In genomic region chr14:60768602-60769001, GRCh38 we compare ENCODE assay signal across 21 cellular contexts. TPM values are rescaled to one million over a fixed set of nuclear protein-coding genes. Genes with fewer than 3 reads are reported as not detected.
A peak's percentile ranks its signal among the peaks of the same experiment; 100 is the strongest.
DNase-seq lines count a peak whose midpoint lies in the region; ATAC-seq and TF ChIP-seq lines count a peak whose summit lies in the region.
"Had no signal": no experiment of that assay in that cellular context is flagged by ENCODE, and none has a peak within 500 bp of the region (broad histone marks: within the 10 kb centered on the region; RNA-seq: fewer than 3 reads in every experiment).

No MANE protein-coding gene starts in this region.

- H3K79me2 ChIP-seq in GM23248 (ENCODE audit: insufficient read depth) (peaks cover 99% of the 10 kb centered on the region), PC-3 (ENCODE audit: low read length) (peaks cover 72% of the 10 kb centered on the region), osteoblast (ENCODE audit: insufficient read depth, low read length) (peaks cover 66% of the 10 kb centered on the region)

- in situ Hi-C loops in GM23248 (cut with MboI), result no loop called here

- intact Hi-C loops in PC-3 (cut with micrococcal nuclease), result no loop called here
- intact Hi-C loops in activated CD4-positive, alpha-beta T cell treated with anti-CD3 and anti-CD28 coated beads for 36 hours (cut with DNase I, micrococcal nuclease), result no loop called here

- H4K20me1 ChIP-seq in GM23248 (ENCODE audit: insufficient read depth), result 0 out of 2 replicates have a peak, but pooled peaks cover 3% of the 10 kb centered on the region
- peaks cover 3% of the 10 kb centered on the region for H4K20me1 ChIP-seq in PC-3 (ENCODE audit: low read length)
- H4K20me1 ChIP-seq in osteoblast (ENCODE audit: insufficient read depth, low read length), result peaks cover 3% of the 10 kb centered on the region

- H3K9me3 ChIP-seq in GM23248 (ENCODE audit: low read depth), result no peaks in the 10 kb centered on the region
- no peaks in the 10 kb centered on the region for H3K9me3 ChIP-seq in PC-3 (ENCODE audit: low read length)
- H3K9me3 ChIP-seq in osteoblast (ENCODE audit: low read depth, low read length), result no peaks in the 10 kb centered on the region

- CTCF ChIA-PET in PC-3 (lab: Charles Lee), result no interaction called here
- CTCF ChIA-PET in activated CD4-positive, alpha-beta T cell treated with anti-CD3 and anti-CD28 coated beads for 36 hours (lab: Charles Lee), result no interaction called here

- no peaks in the 10 kb centered on the region for H3K27me3 ChIP-seq in GM23248 (replicated peaks; ENCODE audit: insufficient read depth)
- H3K27me3 ChIP-seq in PC-3 (ENCODE audit: low read length), result no peaks in the 10 kb centered on the region
- no peaks in the 10 kb centered on the region for H3K27me3 ChIP-seq in osteoblast (ENCODE audit: insufficient read depth, low read length)
- H3K27me3 ChIP-seq: BLaER1 treated with 17β-estradiol and CSF1 and Interleukin-3, amounts not matched to agents 10 nM and 100 nM had no signal

- H3K9ac ChIP-seq in GM23248, result no peak overlapping the region
- no peak overlapping the region for H3K9ac ChIP-seq in PC-3 (ENCODE audit: low read length)
- H3K9ac ChIP-seq: BLaER1 treated with 17β-estradiol and CSF1 and Interleukin-3, amounts not matched to agents 10 nM and 100 nM had no signal

- no peaks in the 10 kb centered on the region for H3K9me2 ChIP-seq in GM23248 (ENCODE audit: insufficient read depth)
- H3K9me2 ChIP-seq in PC-3 (replicated peaks; ENCODE audit: low read length), result no peaks in the 10 kb centered on the region

- H3K4me2 ChIP-seq in GM23248 (ENCODE audit: unreplicated experiment) (no peak overlapping the region), PC-3 (ENCODE audit: low read length) (no peak overlapping the region), osteoblast (ENCODE audit: insufficient read depth, low read length) (no peak overlapping the region)
- H3K4me2 ChIP-seq: BLaER1 treated with 17β-estradiol and CSF1 and Interleukin-3, amounts not matched to agents 10 nM and 100 nM had no signal

- peaks cover 5% of the 10 kb centered on the region for H3K4me1 Mint-ChIP-seq in activated CD4-positive, alpha-beta T cell treated with anti-CD3 and anti-CD28 coated beads for 36 hours

- H3K4me1 ChIP-seq in GM23248 (ENCODE audit: insufficient read depth), result peaks cover 13% of the 10 kb centered on the region
- H3K4me1 ChIP-seq in PC-3 (ENCODE audit: insufficient read depth, low read length), result peaks cover 14% of the 10 kb centered on the region
- H3K4me1 ChIP-seq in osteoblast (ENCODE audit: insufficient read depth, low read length), result no peaks in the 10 kb centered on the region

- no peaks in the 10 kb centered on the region for H3K9me3 Mint-ChIP-seq in activated CD4-positive, alpha-beta T cell treated with anti-CD3 and anti-CD28 coated beads for 36 hours (ENCODE audit: low read depth)
- H3K9me3 Mint-ChIP-seq: CD4-positive, alpha-beta T cell had no signal

- H2AFZ ChIP-seq in GM23248, result no peak overlapping the region
- no peak overlapping the region for H2AFZ ChIP-seq in PC-3 (ENCODE audit: low read length)
- no peak overlapping the region for H2AFZ ChIP-seq in osteoblast (ENCODE audit: low read length)

- POLR2A ChIA-PET in PC-3 (lab: Charles Lee; ENCODE audit: unreplicated experiment), result no interaction called here
- POLR2A ChIA-PET in activated CD4-positive, alpha-beta T cell treated with anti-CD3 and anti-CD28 coated beads for 36 hours (lab: Charles Lee), result no interaction called here

- DNase-seq in GM23248, result peak; percentile 60
- peak; percentile 57 for DNase-seq in PC-3
- no peak for DNase-seq in epithelial cell of prostate (ENCODE audit: low read depth, low spot score)
- peak; percentile 35 for DNase-seq in osteoblast (ENCODE audit: insufficient read length, low spot score, missing footprints)
- DNase-seq in activated CD4-positive, alpha-beta T cell treated with anti-CD3 and anti-CD28 coated beads for 36 hours, result no peak
- no peak for DNase-seq in DMS 273 treated with DMSO at 0.1 percent for 48 hours (lab: John Stamatoyannopoulos, UW)
- DNase-seq in NCI-H2081 treated with DMSO at 0.1 percent for 48 hours (lab: John Stamatoyannopoulos, UW), result no peak
- DNase-seq: CD4-positive, alpha-beta T cell; COR-L47; GOT3; KBM-7; NCI-H1105 treated with DMSO at 0.1 percent for 48 hours; NCI-H2029 treated with DMSO at 0.1 percent for 48 hours; NCI-H2227 treated with DMSO at 0.1 percent for 48 hours; NCI-H526 treated with DMSO at 0.1 percent for 48 hours; SIG-M5 had no signal

- H3K27me3 Mint-ChIP-seq in activated CD4-positive, alpha-beta T cell treated with anti-CD3 and anti-CD28 coated beads for 36 hours, result no peaks in the 10 kb centered on the region
- H3K27me3 Mint-ChIP-seq: CD4-positive, alpha-beta T cell had no signal

- no peaks in the 10 kb centered on the region for H3K36me3 Mint-ChIP-seq in activated CD4-positive, alpha-beta T cell treated with anti-CD3 and anti-CD28 coated beads for 36 hours (ENCODE audit: low read depth)

- H3K27ac Mint-ChIP-seq in activated CD4-positive, alpha-beta T cell treated with anti-CD3 and anti-CD28 coated beads for 36 hours, result no peak overlapping the region
- H3K27ac Mint-ChIP-seq: CD4-positive, alpha-beta T cell had no signal

- ATAC-seq in PC-3, result peak; percentile 88
- ATAC-seq in GM18867 (IDR thresholded peaks at IDR 0.05; ENCODE audit: unreplicated experiment), result no peak
- ATAC-seq in activated CD4-positive, alpha-beta T cell treated with anti-CD3 and anti-CD28 coated beads for 36 hours, result no peak
- ATAC-seq: HCT116, Panc1 had no signal

- 71 to 82% methylated on average over 2 of the region's 2 CpGs for WGBS in GM23248 (ENCODE audit: low coverage in 1 of 2, low lambda C conversion rate in 2 of 2, missing lambda C conversion rate in 2 of 2), 2 experiments

- H3K27ac ChIP-seq in GM23248 (peak overlapping the region; percentile 20; the same call in 1 of the 2 replicates), PC-3 (ENCODE audit: low read length) (peak overlapping the region; percentile 15), epithelial cell of prostate (peak overlapping the region; percentile 2), osteoblast (ENCODE audit: low read depth, low read length) (no peak overlapping the region)
- H3K27ac ChIP-seq: BLaER1 treated with 17β-estradiol and CSF1 and Interleukin-3, amounts not matched to agents 10 nM and 100 nM; SK-N-MC had no signal

- no peak overlapping the region for H3K4me3 Mint-ChIP-seq in activated CD4-positive, alpha-beta T cell treated with anti-CD3 and anti-CD28 coated beads for 36 hours
- H3K4me3 Mint-ChIP-seq: CD4-positive, alpha-beta T cell had no signal

- H3F3A ChIP-seq in GM23248 (ENCODE audit: insufficient read depth) (no peaks in the 10 kb centered on the region), PC-3 (ENCODE audit: low read length, unreplicated experiment) (peaks cover 8% of the 10 kb centered on the region)

- H3K4me3 ChIP-seq in GM23248 (no peak overlapping the region), PC-3 (ENCODE audit: low read length) (no peak overlapping the region), osteoblast (ENCODE audit: insufficient read depth, low read length) (no peak overlapping the region)
- H3K4me3 ChIP-seq: BLaER1 treated with 17β-estradiol and CSF1 and Interleukin-3, amounts not matched to agents 10 nM and 100 nM; SK-N-MC had no signal

- BruUV-seq in PC-3 (replicated peaks; lab: Mats Ljungman, UMichigan), result no TSS peak

- H3K36me3 ChIP-seq in GM23248 (ENCODE audit: low read depth) (no peaks in the 10 kb centered on the region), PC-3 (ENCODE audit: low read depth, low read length) (no peaks in the 10 kb centered on the region), osteoblast (ENCODE audit: insufficient read depth, low read length) (no peaks in the 10 kb centered on the region)

- TF ChIP-seq CTCF in PC-3 (conservative IDR thresholded peaks at IDR 0.05; ENCODE audit: low read depth, low read length) (no peak), osteoblast (IDR thresholded peaks at IDR 0.05; ENCODE audit: extremely low read depth, low read depth, low read length) (no peak)

RNA-seq across cellular contexts. Expression of gene MNAT1, which starts 34.0 kb away (rescaled TPM):
- 32.5 and 53.8 TPM in 2 replicates for total RNA-seq in GM23248 (2014; rRNA removed; shearing (Covaris generic))
- polyA plus RNA-seq in GM23248 (2016; fragmentation: Nextera tagmentation; extraction: Ambion mirVana), result 39.9 and 43.8 TPM in 2 replicates
- 88.6 and 95.7 TPM in 2 replicates for total RNA-seq in PC-3 (2014; rRNA removed)
- 51.4 and 57.2 TPM in 2 replicates for total RNA-seq in osteoblast
- total RNA-seq in activated CD4-positive, alpha-beta T cell treated with anti-CD3 and anti-CD28 coated beads for 36 hours, result 10 to 100 TPM; 36.2 to 40.3 TPM

RNA-seq across cellular contexts. Expression of gene SIX4, which starts 44.5 kb away (rescaled TPM):
- 9.2 and 12.2 TPM in 2 replicates for total RNA-seq in GM23248 (2014; rRNA removed; shearing (Covaris generic))
- polyA plus RNA-seq in GM23248 (2016; fragmentation: Nextera tagmentation; extraction: Ambion mirVana), result 1.5 TPM in 2 replicates
- 29.2 and 33.2 TPM in 2 replicates for total RNA-seq in PC-3 (2014; rRNA removed)
- total RNA-seq in osteoblast, result 14.5 and 15.6 TPM in 2 replicates
- under 1 TPM in 1 of 2 experiments, not detected in 1; 0.11 TPM for total RNA-seq in activated CD4-positive, alpha-beta T cell treated with anti-CD3 and anti-CD28 coated beads for 36 hours
- total RNA-seq: CD4-positive, alpha-beta T cell had no signal

Comparison
In these comparisons a context has a peak if more than half of its experiments do, and no peak if none do; other contexts are left out.
1. DNase-seq: peak in GM23248 (single experiment), PC-3 (single experiment) and osteoblast (single experiment); none in epithelial cell of prostate (single experiment), activated CD4-positive, alpha-beta T cell treated with anti-CD3 and anti-CD28 coated beads for 36 hours (single experiment), DMS 273 treated with DMSO at 0.1 percent for 48 hours (single experiment) and NCI-H2081 treated with DMSO at 0.1 percent for 48 hours (single experiment).